8 cellular contexts compared by ENCODE assay signal in the genomic region with DNA sequence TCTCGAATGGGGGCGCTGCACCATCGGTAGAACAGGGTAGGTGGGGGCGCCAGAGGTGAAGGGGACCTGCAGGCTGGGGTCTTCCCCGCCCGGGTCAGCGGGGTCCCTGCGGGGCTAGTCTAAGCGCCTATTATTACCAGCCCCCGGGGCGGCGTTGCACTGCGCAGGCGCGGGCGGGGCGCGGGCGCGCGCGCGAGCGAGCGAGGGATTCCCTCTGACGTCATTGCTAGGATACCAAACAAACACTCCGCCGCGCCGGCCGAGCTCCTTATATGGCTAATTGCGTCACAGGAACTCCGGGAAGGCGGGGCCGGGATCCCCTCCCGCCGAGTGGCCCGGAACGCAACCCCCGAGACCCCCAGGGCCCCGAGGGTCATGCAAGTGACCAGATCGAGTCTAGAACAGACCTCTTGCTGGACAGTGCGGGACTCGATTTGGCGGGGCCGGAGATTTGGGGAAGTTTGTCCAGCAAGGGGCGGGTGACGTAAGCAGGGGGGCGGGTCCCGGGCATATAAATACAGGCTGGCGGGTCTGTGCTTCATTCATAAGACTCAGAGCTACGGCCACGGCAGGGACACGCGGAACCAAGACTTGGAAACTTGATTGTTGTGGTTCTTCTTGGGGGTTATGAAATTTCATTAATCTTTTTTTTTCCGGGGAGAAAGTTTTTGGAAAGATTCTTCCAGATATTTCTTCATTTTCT. TPM values are rescaled to one million over a fixed set of nuclear protein-coding genes. Genes with fewer than 3 reads are reported as not detected.
A peak's percentile ranks its signal among the peaks of the same experiment; 100 is the strongest.
DNase-seq lines count a peak whose midpoint lies in the region; ATAC-seq and TF ChIP-seq lines count a peak whose summit lies in the region.

A gene (plus strand): TSS at position 541 of the 703 bp plus-strand sequence. CDS start 591 bp downstream, outside the sequence.

- H3K4me3 Mint-ChIP-seq in Calu3 (ENCODE audit: low read depth, unreplicated experiment) = peak within 1 kb of the TSS; percentile 86
- H3K4me3 Mint-ChIP-seq in activated T-helper 1 cell treated with anti-CD3 and anti-CD28 coated beads, Interleukin-12 subunit alpha, Interleukin-12 subunit beta, Interleukin-2, Interleukin-4 antibody, amounts not matched to agents 30 ng/mL and 10 ng/mL and 1 ng/mL, durations not matched to agents 14 hours and 24 hours and 36 hours = peak within 1 kb of the TSS; percentile 92
- peak within 1 kb of the TSS; percentile 89 to 99 (median 96) for H3K4me3 Mint-ChIP-seq in naive B cell
- peak within 1 kb of the TSS; percentile 91 for H3K4me3 Mint-ChIP-seq in stimulated activated effector memory CD8-positive, alpha-beta T cell treated with anti-CD3 and anti-CD28 coated beads, Interleukin-12 subunit alpha, Interleukin-12 subunit beta, amount 100 ng/mL, for 72 hours

- H3K27me3 ChIP-seq in Peyer's patch = no peaks in the 10 kb centered on the region

- H3K4me1 ChIP-seq in Peyer's patch = peaks cover 0 to 22% (median 12%) of the 10 kb centered on the region in 4 donors

- H3K36me3 Mint-ChIP-seq in Calu3 (ENCODE audit: insufficient read depth, unreplicated experiment) (peaks cover 71% of the 10 kb centered on the region), naive B cell (peaks cover 0 to 8% of the 10 kb centered on the region in 2 donors)
- peaks cover 6% of the 10 kb centered on the region for H3K36me3 Mint-ChIP-seq in activated T-helper 1 cell treated with anti-CD3 and anti-CD28 coated beads, Interleukin-12 subunit alpha, Interleukin-12 subunit beta, Interleukin-2, Interleukin-4 antibody, amounts not matched to agents 30 ng/mL and 10 ng/mL and 1 ng/mL, durations not matched to agents 14 hours and 24 hours and 36 hours (ENCODE audit: low read depth)
- peaks cover 57% of the 10 kb centered on the region for H3K36me3 Mint-ChIP-seq in stimulated activated effector memory CD8-positive, alpha-beta T cell treated with anti-CD3 and anti-CD28 coated beads, Interleukin-12 subunit alpha, Interleukin-12 subunit beta, amount 100 ng/mL, for 72 hours

- no peaks in the 10 kb centered on the region for H3K36me3 ChIP-seq in Peyer's patch

- TF ChIP-seq CTCF in Calu3 (IDR thresholded peaks at IDR 0.05; ENCODE audit: unreplicated experiment) (no peak), Peyer's patch (IDR thresholded peaks at IDR 0.05) (no peak)

- intact Hi-C loops in Calu3 (cut with micrococcal nuclease; ENCODE audit: unreplicated experiment) = loop anchor here (2.0 kb wide), 1 partner anchor 17 kb away; no protein-coding TSS in a partner anchor
- intact Hi-C loops in activated T-helper 1 cell treated with anti-CD3 and anti-CD28 coated beads, Interleukin-12 subunit alpha, Interleukin-12 subunit beta, Interleukin-2, Interleukin-4 antibody, amounts not matched to agents 30 ng/mL and 10 ng/mL and 1 ng/mL, durations not matched to agents 14 hours and 24 hours and 36 hours (cut with micrococcal nuclease) = loop anchor here (1.0 to 2.0 kb wide), 2 partner anchors 16 to 39 kb away; a partner anchor contains a TSS

- ATAC-seq in GM21447 (IDR thresholded peaks at IDR 0.05; ENCODE audit: unreplicated experiment) (peak; percentile 37), naive B cell (ENCODE audit: low read depth in 2 of 2) (peak; percentile 10 to 23)
- ATAC-seq in stimulated activated effector memory CD8-positive, alpha-beta T cell treated with anti-CD3 and anti-CD28 coated beads, Interleukin-12 subunit alpha, Interleukin-12 subunit beta, amount 100 ng/mL, for 72 hours = peak; percentile 47

- no peaks in the 10 kb centered on the region for H3K9me3 ChIP-seq in Peyer's patch

- H3K27ac Mint-ChIP-seq in Calu3 (ENCODE audit: unreplicated experiment) (peak within 1 kb of the TSS; percentile 99), naive B cell (peak within 1 kb of the TSS; percentile 94 to 100 (median 99))
- H3K27ac Mint-ChIP-seq in activated T-helper 1 cell treated with anti-CD3 and anti-CD28 coated beads, Interleukin-12 subunit alpha, Interleukin-12 subunit beta, Interleukin-2, Interleukin-4 antibody, amounts not matched to agents 30 ng/mL and 10 ng/mL and 1 ng/mL, durations not matched to agents 14 hours and 24 hours and 36 hours = peak within 1 kb of the TSS; percentile 94
- peak within 1 kb of the TSS; percentile 98 for H3K27ac Mint-ChIP-seq in stimulated activated effector memory CD8-positive, alpha-beta T cell treated with anti-CD3 and anti-CD28 coated beads, Interleukin-12 subunit alpha, Interleukin-12 subunit beta, amount 100 ng/mL, for 72 hours

- H3K4me1 Mint-ChIP-seq in Calu3 (ENCODE audit: low read depth, unreplicated experiment) (peaks cover 31% of the 10 kb centered on the region), naive B cell (peaks cover 45 to 63% (median 51%) of the 10 kb centered on the region in 3 donors)
- H3K4me1 Mint-ChIP-seq in activated T-helper 1 cell treated with anti-CD3 and anti-CD28 coated beads, Interleukin-12 subunit alpha, Interleukin-12 subunit beta, Interleukin-2, Interleukin-4 antibody, amounts not matched to agents 30 ng/mL and 10 ng/mL and 1 ng/mL, durations not matched to agents 14 hours and 24 hours and 36 hours (ENCODE audit: low read depth) = peaks cover 32% of the 10 kb centered on the region
- H3K4me1 Mint-ChIP-seq in stimulated activated effector memory CD8-positive, alpha-beta T cell treated with anti-CD3 and anti-CD28 coated beads, Interleukin-12 subunit alpha, Interleukin-12 subunit beta, amount 100 ng/mL, for 72 hours = peaks cover 47% of the 10 kb centered on the region

- peaks cover 17% of the 10 kb centered on the region for H3K27me3 Mint-ChIP-seq in Calu3 (ENCODE audit: unreplicated experiment)
- H3K27me3 Mint-ChIP-seq in activated T-helper 1 cell treated with anti-CD3 and anti-CD28 coated beads, Interleukin-12 subunit alpha, Interleukin-12 subunit beta, Interleukin-2, Interleukin-4 antibody, amounts not matched to agents 30 ng/mL and 10 ng/mL and 1 ng/mL, durations not matched to agents 14 hours and 24 hours and 36 hours (ENCODE audit: insufficient read depth) = peaks cover 18% of the 10 kb centered on the region
- H3K27me3 Mint-ChIP-seq in naive B cell = peaks cover 15 to 35% (median 22%) of the 10 kb centered on the region in 3 donors

- H3K9me3 Mint-ChIP-seq in Calu3 (ENCODE audit: low read depth, unreplicated experiment) (no peaks in the 10 kb centered on the region), naive B cell (peaks cover 0 to 8% (median 0%) of the 10 kb centered on the region in 7 donors)
- no peaks in the 10 kb centered on the region for H3K9me3 Mint-ChIP-seq in activated T-helper 1 cell treated with anti-CD3 and anti-CD28 coated beads, Interleukin-12 subunit alpha, Interleukin-12 subunit beta, Interleukin-2, Interleukin-4 antibody, amounts not matched to agents 30 ng/mL and 10 ng/mL and 1 ng/mL, durations not matched to agents 14 hours and 24 hours and 36 hours
- no peaks in the 10 kb centered on the region for H3K9me3 Mint-ChIP-seq in stimulated activated effector memory CD8-positive, alpha-beta T cell treated with anti-CD3 and anti-CD28 coated beads, Interleukin-12 subunit alpha, Interleukin-12 subunit beta, amount 100 ng/mL, for 72 hours

- DNase-seq in Calu3 (peak; percentile 96), KG1 (lab: John Stamatoyannopoulos, UW) (peak; percentile 86), Peyer's patch (peak; percentile 93 to 98 (median 97)), fibroblast of gingiva (ENCODE audit: low read depth) (peak; percentile 95), naive B cell (peak; percentile 98)
- DNase-seq in activated T-helper 1 cell treated with anti-CD3 and anti-CD28 coated beads, Interleukin-12 subunit alpha, Interleukin-12 subunit beta, Interleukin-2, Interleukin-4 antibody, amounts not matched to agents 30 ng/mL and 10 ng/mL and 1 ng/mL, durations not matched to agents 14 hours and 24 hours and 36 hours (ENCODE audit: low spot score) = peak; percentile 92
- DNase-seq in stimulated activated effector memory CD8-positive, alpha-beta T cell treated with anti-CD3 and anti-CD28 coated beads, Interleukin-12 subunit alpha, Interleukin-12 subunit beta, amount 100 ng/mL, for 72 hours (ENCODE audit: low spot score in 2 of 2) = peak; percentile 95 to 99

- TF ChIP-seq POLR2A in Peyer's patch (IDR thresholded peaks at IDR 0.05) = peak; percentile 83 to 94

- CTCF ChIA-PET in Calu3 (lab: Charles Lee) = interaction anchor here (0.6 to 4.6 kb wide), 14 partner anchors 10 to 200 kb away, joined by 3 to 61 read pairs (median 3); no protein-coding TSS in a partner anchor

- peak within 1 kb of the TSS; percentile 36 to 78 (median 64) for H3K4me3 ChIP-seq in Peyer's patch

- peak within 1 kb of the TSS; percentile 86 to 96 (median 94) for H3K27ac ChIP-seq in Peyer's patch

- BruUV-seq in Calu3 (replicated peaks; lab: Mats Ljungman, UMichigan) = no TSS peak

RNA-seq across cellular contexts. Expression of the gene that starts here (rescaled TPM):
- total RNA-seq in Calu3 (2022) (18.7 and 23.8 TPM in 2 replicates), Peyer's patch (10 to 100 TPM in 2 of 4 donors, 1 to 10 TPM in 1, under 1 TPM in 1; 0.85 to 56.1 (median 9.6) TPM)
- 16.8 and 17.2 TPM in 2 replicates for total RNA-seq in activated T-helper 1 cell treated with anti-CD3 and anti-CD28 coated beads, Interleukin-12 subunit alpha, Interleukin-12 subunit beta, Interleukin-2, Interleukin-4 antibody, amounts not matched to agents 30 ng/mL and 10 ng/mL and 1 ng/mL, durations not matched to agents 14 hours and 24 hours and 36 hours
- polyA plus RNA-seq in naive B cell (ENCODE audit: low read depth in 6 of 6) = 100 to 1,000 TPM in 1 of 6 donors, 10 to 100 TPM in 5; 26.6 to 110 (median 82.1) TPM

Comparison
In these comparisons a context has a peak if more than half of its experiments do, and no peak if none do; other contexts are left out.
1. Peak in every context shown above with its lines: DNase-seq, ATAC-seq, H3K4me3 ChIP-seq and H3K27ac ChIP-seq.